29 cellular contexts compared by ENCODE assay signal in the genomic region with DNA sequence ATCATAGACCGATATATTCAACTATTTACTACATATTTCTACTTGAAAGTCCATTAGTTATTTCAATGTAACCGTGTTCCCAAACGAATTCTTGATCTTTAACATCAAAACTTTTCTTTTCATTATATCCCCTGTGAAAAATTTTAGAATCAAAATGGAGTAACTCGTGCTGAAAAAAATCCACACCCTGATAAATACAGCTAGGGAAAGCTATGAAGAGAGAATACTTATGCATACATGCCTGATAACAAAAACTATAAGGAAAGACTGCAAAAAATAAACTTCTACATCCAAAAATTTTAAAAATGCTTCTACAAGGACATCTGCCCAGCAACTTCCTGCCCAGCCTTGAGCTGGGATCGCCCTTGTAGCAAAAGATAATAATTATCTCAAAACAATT.
DNase-seq lines count a peak whose midpoint lies in the region; ATAC-seq, FAIRE-seq and TF ChIP-seq lines count a peak whose summit lies in the region.
"Had no signal": no experiment of that assay in that cellular context is flagged by ENCODE, and none has a peak within 500 bp of the region (broad histone marks: within the 10 kb centered on the region; RNA-seq: fewer than 3 reads in every experiment).

No MANE protein-coding gene starts in this region.

- in situ Hi-C loops in K562 (cut with MboI) = no loop called here

- DNase-seq in K562 (ENCODE audit: extremely low read depth in 1 of 4, low spot score in 3 of 4) = no peak
- no peak for DNase-seq in suprapubic skin (ENCODE audit: low spot score in 2 of 2)
- DNase-seq: 8988T; ACHN; AML-193; BE2C; C1 segment of cervical spinal cord; Caco-2; Calu3; CD4-positive, alpha-beta memory T cell; CD4-positive, alpha-beta T cell; CD4-positive, CD25-positive, alpha-beta regulatory T cell; CD8-positive, alpha-beta memory T cell; CD8-positive, alpha-beta T cell; COR-L47; DMS 273 treated with DMSO at 0.1 percent for 48 hours; DMS153; DMS53; DMS79; DMS79 treated with DMSO at 0.1 percent for 48 hours; DND-41; EL had no signal

- intact Hi-C loops in K562 (cut with micrococcal nuclease) = no loop called here

- no peak overlapping the region for H3K4me3 ChIP-seq in K562
- H3K4me3 ChIP-seq in suprapubic skin = no peak overlapping the region
- H3K4me3 ChIP-seq: A549; BLaER1; BLaER1 treated with 17β-estradiol and CSF1 and Interleukin-3, amounts not matched to agents 10 nM and 100 nM had no signal

- TF ChIP-seq POLR2A in K562 (conservative IDR thresholded peaks at IDR 0.05) (no peak), suprapubic skin (IDR thresholded peaks at IDR 0.05) (no peak)

- H3K27me3 ChIP-seq in K562 (ENCODE audit: control insufficient read depth in 2 of 2, insufficient read depth in 2 of 2, low read length in 2 of 2) (no peaks in the 10 kb centered on the region), suprapubic skin (no peaks in the 10 kb centered on the region)
- H3K27me3 ChIP-seq: BE2C; BLaER1; BLaER1 treated with 17β-estradiol and CSF1 and Interleukin-3, amounts not matched to agents 10 nM and 100 nM had no signal

- CTCF ChIA-PET in K562 (lab: Yijun Ruan, JAX; ENCODE audit: low intra/inter-chr PET ratio) = no interaction called here

- no peaks in the 10 kb centered on the region for H3K9me3 ChIP-seq in K562 (replicated peaks; ENCODE audit: control insufficient read depth, insufficient read depth, low read depth, low read length)
- no peaks in the 10 kb centered on the region for H3K9me3 ChIP-seq in suprapubic skin
- H3K9me3 ChIP-seq: A549; BE2C; BLaER1; BLaER1 treated with 17β-estradiol and CSF1 and Interleukin-3, amounts not matched to agents 10 nM and 100 nM; Caco-2 had no signal

- no peak for TF ChIP-seq RAD21 in K562 (CRISPR knock-in tag; conservative IDR thresholded peaks at IDR 0.05 in 1 of 2, IDR thresholded peaks at IDR 0.05 in 1 of 2)

- no peak overlapping the region for H2AFZ ChIP-seq in K562 (ENCODE audit: low read depth, low read length)

- TF ChIP-seq EP300 in K562 (IDR thresholded peaks at IDR 0.05; ENCODE audit: low read length) = no peak
- no peak for TF ChIP-seq EP300 in suprapubic skin (IDR thresholded peaks at IDR 0.05)

- H3K9me1 ChIP-seq in K562 (ENCODE audit: control insufficient read depth, insufficient read depth, low read length) = no peaks in the 10 kb centered on the region

- FAIRE-seq in K562 (lab: Jason Lieb, UNC) = no peak
- FAIRE-seq: A204.1, A549, D721Med had no signal

- H3K4me1 ChIP-seq in K562 (replicated peaks in 1 of 2; ENCODE audit: control insufficient read depth in 2 of 2, insufficient read depth in 2 of 2, low read length in 2 of 2) = no peaks in the 10 kb centered on the region
- H3K4me1 ChIP-seq in suprapubic skin = no peaks in the 10 kb centered on the region
- H3K4me1 ChIP-seq: A549; BE2C; BLaER1; BLaER1 treated with 17β-estradiol and CSF1 and Interleukin-3, amounts not matched to agents 10 nM and 100 nM; Caco-2 had no signal

- no peaks in the 10 kb centered on the region for H3K79me2 ChIP-seq in K562 (ENCODE audit: control insufficient read depth, insufficient read depth, low read length)

- POLR2A ChIA-PET in K562 (lab: Yijun Ruan, JAX) = no interaction called here

- TF ChIP-seq CTCF in K562 (IDR thresholded peaks at IDR 0.05 in 2 of 3, conservative IDR thresholded peaks at IDR 0.05 in 1 of 3; ENCODE audit: insufficient read depth in 2 of 3, low read depth in 1 of 3, low read length in 3 of 3) (no peak), suprapubic skin (IDR thresholded peaks at IDR 0.05) (no peak)

- WGBS in K562 (ENCODE audit: insufficient coverage, low coverage, missing lambda C conversion rate) = 5% methylated on average over 4 of the region's 5 CpGs
- WGBS in suprapubic skin = 85% methylated on average over 5 of the region's 5 CpGs

- H3K27ac ChIP-seq in K562 (ENCODE audit: extremely low read depth, low read depth, low read length) (no peak overlapping the region), suprapubic skin (no peak overlapping the region)
- H3K27ac ChIP-seq: 22Rv1; A549; BLaER1; BLaER1 treated with 17β-estradiol and CSF1 and Interleukin-3, amounts not matched to agents 10 nM and 100 nM; C4-2B had no signal

- H3K36me3 ChIP-seq in K562 (ENCODE audit: control insufficient read depth, insufficient read depth, low read length) (no peaks in the 10 kb centered on the region), suprapubic skin (no peaks in the 10 kb centered on the region)
- H3K36me3 ChIP-seq: BE2C; BLaER1; BLaER1 treated with 17β-estradiol and CSF1 and Interleukin-3, amounts not matched to agents 10 nM and 100 nM had no signal

- ATAC-seq in K562 = no peak
- ATAC-seq: A549; CD8-positive, alpha-beta T cell had no signal

- no peak overlapping the region for H3K4me2 ChIP-seq in K562 (ENCODE audit: insufficient read depth, low read length)
- H3K4me2 ChIP-seq: A549; BLaER1; BLaER1 treated with 17β-estradiol and CSF1 and Interleukin-3, amounts not matched to agents 10 nM and 100 nM had no signal

- no peaks in the 10 kb centered on the region for H4K20me1 ChIP-seq in K562 (replicated peaks; ENCODE audit: control insufficient read depth, insufficient read depth, low read length)
- H4K20me1 ChIP-seq: BLaER1; BLaER1 treated with 17β-estradiol and CSF1 and Interleukin-3, amounts not matched to agents 10 nM and 100 nM had no signal

- H3K9ac ChIP-seq in K562 (ENCODE audit: insufficient read depth in 1 of 2, low read depth in 2 of 2, low read length in 2 of 2) = no peak overlapping the region
- H3K9ac ChIP-seq: BLaER1; BLaER1 treated with 17β-estradiol and CSF1 and Interleukin-3, amounts not matched to agents 10 nM and 100 nM had no signal

- no TSS peak for BruUV-seq in K562 (replicated peaks; lab: Mats Ljungman, UMichigan)

TF ChIP-seq in K562, 482 proteins besides CTCF, POLR2A, EP300 and RAD21:
- TF ChIP-seq EGR1 (conservative IDR thresholded peaks at IDR 0.05) = no peak
- TF ChIP-seq, protein P1, sequence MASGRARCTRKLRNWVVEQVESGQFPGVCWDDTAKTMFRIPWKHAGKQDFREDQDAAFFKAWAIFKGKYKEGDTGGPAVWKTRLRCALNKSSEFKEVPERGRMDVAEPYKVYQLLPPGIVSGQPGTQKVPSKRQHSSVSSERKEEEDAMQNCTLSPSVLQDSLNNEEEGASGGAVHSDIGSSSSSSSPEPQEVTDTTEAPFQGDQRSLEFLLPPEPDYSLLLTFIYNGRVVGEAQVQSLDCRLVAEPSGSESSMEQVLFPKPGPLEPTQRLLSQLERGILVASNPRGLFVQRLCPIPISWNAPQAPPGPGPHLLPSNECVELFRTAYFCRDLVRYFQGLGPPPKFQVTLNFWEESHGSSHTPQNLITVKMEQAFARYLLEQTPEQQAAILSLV (tag; IDR thresholded peaks at IDR 0.05) = peak; percentile 78; the same call in 1 of the 2 replicates
- peak; percentile 68 for TF ChIP-seq DMBX1 (CRISPR knock-in tag; IDR thresholded peaks at IDR 0.05; ENCODE audit: borderline replicate concordance)
